In the genomic region with DNA sequence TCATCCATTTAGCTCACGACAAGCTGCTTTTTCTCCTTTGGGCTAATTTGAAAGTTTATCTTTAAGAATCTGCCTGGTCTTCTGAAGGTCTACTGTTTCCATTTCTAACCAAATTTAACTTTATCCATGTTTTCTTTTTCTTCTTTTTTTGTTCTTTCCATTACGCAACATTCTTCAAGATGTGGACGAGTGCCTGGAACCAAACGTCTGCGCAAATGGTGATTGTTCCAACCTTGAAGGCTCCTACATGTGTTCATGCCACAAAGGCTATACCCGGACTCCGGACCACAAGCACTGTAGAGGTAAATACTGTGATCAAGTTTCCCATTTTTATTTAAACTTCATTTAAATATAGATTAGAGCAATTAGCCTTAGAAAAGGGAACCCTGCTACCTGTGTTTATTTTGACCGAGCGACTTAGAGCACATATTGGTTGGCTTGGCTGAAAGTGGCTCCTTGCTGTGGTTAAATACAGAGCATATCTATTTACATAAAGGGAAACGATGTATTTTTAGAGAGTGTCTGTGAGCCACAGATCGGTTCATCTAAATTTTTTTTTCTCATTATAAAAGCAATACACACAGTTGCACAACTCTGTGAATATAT, we compare ENCODE assay signal across 17 cellular contexts.
DNase-seq lines count a peak whose midpoint lies in the region; ATAC-seq, FAIRE-seq and TF ChIP-seq lines count a peak whose summit lies in the region.
"Had no signal": no experiment of that assay in that cellular context is flagged by ENCODE, and none has a peak within 500 bp of the region (broad histone marks: within the 10 kb centered on the region; RNA-seq: fewer than 3 reads in every experiment).

No MANE protein-coding gene starts in this region.

- H3K79me2 ChIP-seq in HepG2 (ENCODE audit: insufficient read depth, low read length) (no peaks in the 10 kb centered on the region), astrocyte (ENCODE audit: insufficient read depth, low read length) (no peaks in the 10 kb centered on the region)

- no peak overlapping the region for H3K27ac Mint-ChIP-seq in astrocyte (ENCODE audit: unreplicated experiment)
- no peak overlapping the region for H3K27ac Mint-ChIP-seq in T-helper 2 cell treated with Interferon-gamma antibody and Interleukin-4, amounts not matched to agents 5 μg/mL and 100 μg/mL, for 36 hours
- H3K27ac Mint-ChIP-seq: activated T-cell treated with anti-CD3 and anti-CD28 coated beads, Interleukin-2, amount 50 U/mL, for 24 hours; brain; type B pancreatic cell had no signal

- H3K4me1 ChIP-seq in HepG2 (ENCODE audit: insufficient read depth, low read length): peaks cover 12% of the 10 kb centered on the region
- H3K4me1 ChIP-seq in right lobe of liver: peaks cover 0 to 14% (median 4%) of the 10 kb centered on the region in 4 donors
- peaks cover 37% of the 10 kb centered on the region for H3K4me1 ChIP-seq in astrocyte (ENCODE audit: insufficient read depth, low read length)
- peaks cover 0 to 59% (median 49%) of the 10 kb centered on the region in 9 donors for H3K4me1 ChIP-seq in heart right ventricle

- H3K9ac ChIP-seq in HepG2 (ENCODE audit: insufficient read depth, low read depth, low read length) (no peak overlapping the region), astrocyte (ENCODE audit: low read length) (no peak overlapping the region)
- H3K9ac ChIP-seq: KMS-11 had no signal

- WGBS in HepG2 (ENCODE audit: low lambda C conversion rate): 69% methylated on average over 11 of the region's 11 CpGs
- WGBS in right lobe of liver (ENCODE audit: insufficient coverage, low coverage, low lambda C conversion rate, missing lambda C conversion rate): 78% methylated on average over 11 of the region's 11 CpGs
- WGBS in heart right ventricle, 2 donors: 68 to 70% methylated on average over 11 of the region's 11 CpGs

- H3K36me3 ChIP-seq in HepG2 (replicated peaks in 1 of 2; ENCODE audit: control insufficient read depth in 1 of 2, insufficient read depth in 2 of 2, low read length in 2 of 2): no peaks in the 10 kb centered on the region
- no peaks in the 10 kb centered on the region for H3K36me3 ChIP-seq in right lobe of liver
- H3K36me3 ChIP-seq in astrocyte (ENCODE audit: insufficient read depth, low read length): peaks cover 10% of the 10 kb centered on the region
- H3K36me3 ChIP-seq in heart right ventricle: peaks cover 0 to 38% (median 0%) of the 10 kb centered on the region in 9 donors

- H3K36me3 Mint-ChIP-seq in astrocyte (ENCODE audit: low read depth, unreplicated experiment): no peaks in the 10 kb centered on the region
- no peaks in the 10 kb centered on the region for H3K36me3 Mint-ChIP-seq in T-helper 2 cell treated with Interferon-gamma antibody and Interleukin-4, amounts not matched to agents 5 μg/mL and 100 μg/mL, for 36 hours (ENCODE audit: low read depth)

- ATAC-seq in HepG2: no peak
- ATAC-seq in right lobe of liver: no peak
- peak in 3 of 8 donors; percentile 35 to 58 (median 36) for ATAC-seq in heart right ventricle
- ATAC-seq: activated CD4-positive, CD25-positive, alpha-beta regulatory T cell treated with anti-CD3 and anti-CD28 coated beads, Interleukin-2, amount 50 U/mL, for 24 hours; SK-N-SH treated with all-trans-retinoic acid at 6 μM for 48 hours had no signal

- in situ Hi-C loops in HepG2 (cut with HindIII; ENCODE audit: extremely low pct_ligation_motif_present, low pct_unique_long_range_greater_than_20kb) (no loop called here), GM13977 (cut with MboI; ENCODE audit: low pct_unique_long_range_greater_than_20kb, low sequenced_read_pairs, unreplicated experiment) (no loop called here)

- POLR2A ChIA-PET in HepG2 (lab: Yijun Ruan, JAX): no interaction called here

- TF ChIP-seq EP300 in HepG2 (IDR thresholded peaks at IDR 0.05; ENCODE audit: low read depth in 2 of 2, low read length in 2 of 2) (no peak), HepG2 (CRISPR knock-in tag; IDR thresholded peaks at IDR 0.05; ENCODE audit: borderline replicate concordance) (no peak)

- H4K20me1 ChIP-seq in HepG2 (ENCODE audit: insufficient read depth, low read length) (no peaks in the 10 kb centered on the region), astrocyte (ENCODE audit: insufficient read depth, low read length) (no peaks in the 10 kb centered on the region)

- TF ChIP-seq POLR2A in HepG2 (IDR thresholded peaks at IDR 0.05; ENCODE audit: insufficient read depth in 1 of 2, low read depth in 2 of 2, low read length in 2 of 2) (no peak), right lobe of liver (IDR thresholded peaks at IDR 0.05) (no peak)

- BruUV-seq in HepG2 (replicated peaks; lab: Mats Ljungman, UMichigan): no TSS peak

- H3K27me3 Mint-ChIP-seq in astrocyte (ENCODE audit: low read depth, unreplicated experiment): no peaks in the 10 kb centered on the region
- H3K27me3 Mint-ChIP-seq in T-helper 2 cell treated with Interferon-gamma antibody and Interleukin-4, amounts not matched to agents 5 μg/mL and 100 μg/mL, for 36 hours (ENCODE audit: low read depth): peaks cover 17% of the 10 kb centered on the region
- H3K27me3 Mint-ChIP-seq: brain, type B pancreatic cell had no signal

- H3K4me3 ChIP-seq in HepG2 (replicated peaks in 1 of 3; ENCODE audit: insufficient read depth in 1 of 3, low read depth in 2 of 3, low read length in 3 of 3): no peak overlapping the region
- no peak overlapping the region for H3K4me3 ChIP-seq in right lobe of liver
- H3K4me3 ChIP-seq in astrocyte (ENCODE audit: insufficient read depth, low read depth, low read length): no peak overlapping the region
- no peak overlapping the region for H3K4me3 ChIP-seq in heart right ventricle

- H3K27me3 ChIP-seq in HepG2 (ENCODE audit: control insufficient read depth in 1 of 2, insufficient read depth in 2 of 2, low read length in 2 of 2) (no peaks in the 10 kb centered on the region), right lobe of liver (no peaks in the 10 kb centered on the region), astrocyte (ENCODE audit: insufficient read depth, low read length) (no peaks in the 10 kb centered on the region), heart right ventricle (no peaks in the 10 kb centered on the region)

- intact Hi-C loops in HepG2 (cut with micrococcal nuclease; ENCODE audit: unreplicated experiment) (no loop called here), right lobe of liver (cut with DNase I) (no loop called here), heart right ventricle (cut with DNase I) (loop anchor here in 1 of 10 donors (5.0 kb wide), 1 partner anchor 79 kb away; no protein-coding TSS in a partner anchor)

- TF ChIP-seq RAD21 in HepG2 (CRISPR knock-in tag; IDR thresholded peaks at IDR 0.05): no peak

- H3K4me1 Mint-ChIP-seq in astrocyte (ENCODE audit: low read depth, unreplicated experiment): peaks cover 21% of the 10 kb centered on the region
- H3K4me1 Mint-ChIP-seq in T-helper 2 cell treated with Interferon-gamma antibody and Interleukin-4, amounts not matched to agents 5 μg/mL and 100 μg/mL, for 36 hours (ENCODE audit: low read depth): no peaks in the 10 kb centered on the region

- no peak overlapping the region for H3K4me3 Mint-ChIP-seq in astrocyte (ENCODE audit: unreplicated experiment)
- no peak overlapping the region for H3K4me3 Mint-ChIP-seq in T-helper 2 cell treated with Interferon-gamma antibody and Interleukin-4, amounts not matched to agents 5 μg/mL and 100 μg/mL, for 36 hours
- H3K4me3 Mint-ChIP-seq: activated T-cell treated with anti-CD3 and anti-CD28 coated beads, Interleukin-2, amount 50 U/mL, for 24 hours; brain; type B pancreatic cell had no signal

- TF ChIP-seq CTCF in HepG2 (CRISPR knock-in tag; IDR thresholded peaks at IDR 0.05) (no peak), right lobe of liver (IDR thresholded peaks at IDR 0.05) (no peak), astrocyte (IDR thresholded peaks at IDR 0.05; ENCODE audit: insufficient read depth, low read depth, low read length) (no peak), heart right ventricle (IDR thresholded peaks at IDR 0.05) (no peak), GM13977 (IDR thresholded peaks at IDR 0.05; ENCODE audit: extremely low read depth, insufficient read depth, missing control alignments) (no peak)

- H2AFZ ChIP-seq in HepG2 (ENCODE audit: low read length): no peak overlapping the region
- no peak overlapping the region for H2AFZ ChIP-seq in astrocyte (ENCODE audit: low read depth, low read length)

- CTCF ChIA-PET in HepG2 (lab: Yijun Ruan, JAX; ENCODE audit: low intra/inter-chr PET ratio, low total read pairs): no interaction called here

- FAIRE-seq in HepG2 (lab: Jason Lieb, UNC): no peak
- FAIRE-seq in astrocyte (lab: Jason Lieb, UNC): no peak
- FAIRE-seq in HTR-8/SVneo (lab: Jason Lieb, UNC): no peak
- FAIRE-seq: GM12891 had no signal

- H3K9me3 ChIP-seq in HepG2 (ENCODE audit: low read length): no peaks in the 10 kb centered on the region
- no peaks in the 10 kb centered on the region for H3K9me3 ChIP-seq in right lobe of liver
- no peaks in the 10 kb centered on the region for H3K9me3 ChIP-seq in astrocyte (ENCODE audit: insufficient read depth, low read depth, low read length)
- no peaks in the 10 kb centered on the region for H3K9me3 ChIP-seq in heart right ventricle

- DNase-seq in HepG2 (ENCODE audit: low spot score): no peak
- no peak for DNase-seq in right lobe of liver
- peak; percentile 61 for DNase-seq in astrocyte (ENCODE audit: low read depth)
- no peak for DNase-seq in heart right ventricle
- no peak for DNase-seq in GM13977 (ENCODE audit: low spot score)
- no peak for DNase-seq in T-helper 2 cell treated with Interferon-gamma antibody and Interleukin-4, amounts not matched to agents 5 μg/mL and 100 μg/mL, for 36 hours (ENCODE audit: low spot score)
- no peak for DNase-seq in HTR-8/SVneo (ENCODE audit: insufficient read length, low spot score)
- DNase-seq in globus pallidus (ENCODE audit: low spot score): no peak
- DNase-seq: activated T-cell treated with anti-CD3 and anti-CD28 coated beads, Interleukin-2, amount 50 U/mL, for 24 hours; DMS 273 treated with DMSO at 0.1 percent for 48 hours; retina had no signal

- no peaks in the 10 kb centered on the region for H3K9me3 Mint-ChIP-seq in astrocyte (ENCODE audit: unreplicated experiment)
- H3K9me3 Mint-ChIP-seq in T-helper 2 cell treated with Interferon-gamma antibody and Interleukin-4, amounts not matched to agents 5 μg/mL and 100 μg/mL, for 36 hours: no peaks in the 10 kb centered on the region
- H3K9me3 Mint-ChIP-seq: activated T-cell treated with anti-CD3 and anti-CD28 coated beads, Interleukin-2, amount 50 U/mL, for 24 hours; type B pancreatic cell had no signal

- no peak overlapping the region for H3K4me2 ChIP-seq in HepG2 (ENCODE audit: low read depth, low read length)
- no peak overlapping the region for H3K4me2 ChIP-seq in astrocyte (ENCODE audit: low read length)
- H3K4me2 ChIP-seq: KMS-11 had no signal

- no peak overlapping the region for H3K27ac ChIP-seq in HepG2 (ENCODE audit: extremely low read length, insufficient read depth, low read length)
- H3K27ac ChIP-seq in right lobe of liver: no peak overlapping the region
- H3K27ac ChIP-seq in astrocyte (ENCODE audit: low read depth, low read length): no peak overlapping the region
- H3K27ac ChIP-seq in heart right ventricle: peak overlapping the region in 6 of 10 donors; percentile 31 to 81 (median 64)
- H3K27ac ChIP-seq: KMS-11 had no signal

TF ChIP-seq in HepG2, 621 proteins besides CTCF, POLR2A, EP300 and RAD21 (continues in another document):
- TF ChIP-seq GATA4 (IDR thresholded peaks at IDR 0.05; ENCODE audit: borderline replicate concordance, low read depth): no peak
- no peak for TF ChIP-seq ZNF569 (CRISPR knock-in tag; IDR thresholded peaks at IDR 0.05; ENCODE audit: borderline replicate concordance)
- TF ChIP-seq SRY (CRISPR knock-in tag; IDR thresholded peaks at IDR 0.05): no peak

Comparison
In these comparisons a context has a peak if more than half of its experiments do, and no peak if none do; other contexts are left out.
1. H3K27ac ChIP-seq: peak in heart right ventricle (6 of 10); none in HepG2 (single experiment), right lobe of liver (0 of 3) and astrocyte (single experiment).